8 cellular contexts compared by ENCODE assay signal in genomic region chr2:26033769-26034596, GRCh38. TPM values are rescaled to one million over a fixed set of nuclear protein-coding genes. Genes with fewer than 3 reads are reported as not detected.
DNase-seq lines count a peak whose midpoint lies in the region; ATAC-seq and TF ChIP-seq lines count a peak whose summit lies in the region.

Gene RAB10, plus strand, starts transcription at chr2:26034084. Its CDS starts 525 bp downstream, at chr2:26034609.

- H3K36me3 ChIP-seq in BLaER1 treated with 17β-estradiol and CSF1 and Interleukin-3, amounts not matched to agents 10 nM and 100 nM: peaks cover 24 to 30% (median 25%) of the 10 kb centered on the region in 11 experiments
- peaks cover 0 to 13% of the 10 kb centered on the region in 2 donors for H3K36me3 ChIP-seq in left lung

- peak within 1 kb of the TSS; percentile 86 to 96 (median 94) for H3K27ac ChIP-seq in BLaER1 treated with 17β-estradiol and CSF1 and Interleukin-3, amounts not matched to agents 10 nM and 100 nM
- H3K27ac ChIP-seq in left lung: peak within 1 kb of the TSS; percentile 94 to 97

- ATAC-seq in GM19351 (IDR thresholded peaks at IDR 0.05; ENCODE audit: unreplicated experiment) (peak; percentile 83), HG03521 (IDR thresholded peaks at IDR 0.05; ENCODE audit: unreplicated experiment) (peak; percentile 94), left lung (peak; percentile 96)

- intact Hi-C loops in left lung (cut with DNase I): no loop called here

- H3K4me1 ChIP-seq in BLaER1 treated with 17β-estradiol and CSF1 and Interleukin-3, amounts not matched to agents 10 nM and 100 nM: peaks cover 25 to 45% (median 30%) of the 10 kb centered on the region in 10 experiments
- H3K4me1 ChIP-seq in left lung: peaks cover 15 to 40% of the 10 kb centered on the region in 2 donors

- H4K20me1 ChIP-seq in BLaER1 treated with 17β-estradiol and CSF1 and Interleukin-3, amounts not matched to agents 10 nM and 100 nM: peaks cover 44 to 50% (median 48%) of the 10 kb centered on the region in 11 experiments

- peak within 1 kb of the TSS; percentile 93 to 98 (median 95) for H3K4me2 ChIP-seq in BLaER1 treated with 17β-estradiol and CSF1 and Interleukin-3, amounts not matched to agents 10 nM and 100 nM

- peak within 1 kb of the TSS; percentile 89 to 97 (median 94) for H3K9ac ChIP-seq in BLaER1 treated with 17β-estradiol and CSF1 and Interleukin-3, amounts not matched to agents 10 nM and 100 nM

- peak; percentile 99 for DNase-seq in NCI-H748 (lab: John Stamatoyannopoulos, UW; ENCODE audit: unreplicated experiment)
- peak; percentile 98 for DNase-seq in activated CD4-positive, alpha-beta T cell treated with anti-CD3 and anti-CD28 coated beads, Interleukin-2, amount 50 U/mL, for 1 hour
- DNase-seq in dedifferentiated amniotic fluid mesenchymal stem cell (ENCODE audit: extremely low spot score): peak; percentile 96
- peak; percentile 99 to 100 for DNase-seq in left lung
- peak; percentile 98 to 99 for DNase-seq in stimulated activated CD4-positive, alpha-beta T cell treated with anti-CD3 and anti-CD28 coated beads, Interleukin-2, amount 100 ng/mL, for 48 hours

- H3K27me3 ChIP-seq in BLaER1 treated with 17β-estradiol and CSF1 and Interleukin-3, amounts not matched to agents 10 nM and 100 nM: no peaks in the 10 kb centered on the region
- H3K27me3 ChIP-seq in left lung: no peaks in the 10 kb centered on the region

- peak in 1 of 2 donors; percentile 3 for TF ChIP-seq CTCF in left lung (IDR thresholded peaks at IDR 0.05)

- H3K9me3 ChIP-seq in BLaER1 treated with 17β-estradiol and CSF1 and Interleukin-3, amounts not matched to agents 10 nM and 100 nM (replicated peaks in 1 of 11): no peaks in the 10 kb centered on the region
- no peaks in the 10 kb centered on the region for H3K9me3 ChIP-seq in left lung

- H3K4me3 ChIP-seq in BLaER1 treated with 17β-estradiol and CSF1 and Interleukin-3, amounts not matched to agents 10 nM and 100 nM: peak within 1 kb of the TSS; percentile 82 to 95 (median 91)
- H3K4me3 ChIP-seq in left lung: peak within 1 kb of the TSS; percentile 64 to 77

RNA-seq across cellular contexts. Expression of gene RAB10, which starts in this region (rescaled TPM):
- total RNA-seq in left lung: 100 to 1,000 TPM; 114 to 175 TPM

Comparison
In these comparisons a context has a peak if more than half of its experiments do, and no peak if none do; other contexts are left out.
1. Peak in every context shown above with its lines: DNase-seq, ATAC-seq, H3K4me3 ChIP-seq and H3K27ac ChIP-seq.